Comparison of ENCODE assay signal across 8 cellular contexts in genomic region chr12:2582631-2583616, GRCh38.
A peak's percentile ranks its signal among the peaks of the same experiment; 100 is the strongest.
DNase-seq lines count a peak whose midpoint lies in the region; ATAC-seq and TF ChIP-seq lines count a peak whose summit lies in the region.

No MANE protein-coding gene starts in this region.

- H3K4me3 ChIP-seq in mucosa of stomach (ENCODE audit: low read length): no peak overlapping the region

- H3K9ac ChIP-seq in mucosa of stomach (ENCODE audit: low read length): peak overlapping the region; percentile 32

- DNase-seq in A172 (ENCODE audit: low spot score): peak; percentile 10
- DNase-seq in NCI-H510A (lab: John Stamatoyannopoulos, UW): peak; percentile 18
- peak; percentile 88 for DNase-seq in activated CD8-positive, alpha-beta memory T cell treated with anti-CD3 and anti-CD28 coated beads, Interleukin-2, amount 50 U/mL, for 48 hours
- DNase-seq in substantia nigra (lab: John Stamatoyannopoulos, UW): peak in 34 of 49 donors; percentile 1 to 72 (median 25)

- TF ChIP-seq CTCF in GM12874 (IDR thresholded peaks at IDR 0.05; ENCODE audit: insufficient read depth, low read depth, low read length): peak; percentile 91

- H3K27ac ChIP-seq in substantia nigra (ENCODE audit: low read depth, low read length, poor library complexity, severe bottlenecking): no peak overlapping the region

- H3K27me3 ChIP-seq in mucosa of stomach (ENCODE audit: control insufficient read depth, insufficient read depth, low read length): peaks cover 8% of the 10 kb centered on the region

- ATAC-seq in esophagus mucosa (peak; percentile 79), HG03025 (IDR thresholded peaks at IDR 0.05; ENCODE audit: low FRiP score, unreplicated experiment) (no peak)

- no peaks in the 10 kb centered on the region for H3K9me3 ChIP-seq in mucosa of stomach (ENCODE audit: control insufficient read depth, low read length)

- H3K4me1 ChIP-seq in mucosa of stomach (ENCODE audit: control insufficient read depth, insufficient read depth, low read length): peaks cover 37% of the 10 kb centered on the region

- no peaks in the 10 kb centered on the region for H3K36me3 ChIP-seq in mucosa of stomach (ENCODE audit: control insufficient read depth, insufficient read depth, low read length)

Comparison
In these comparisons a context has a peak if more than half of its experiments do, and no peak if none do; other contexts are left out.
1. DNase-seq: peak in every context shown above with its lines; median percentile 88 in activated CD8-positive, alpha-beta memory T cell treated with anti-CD3 and anti-CD28 coated beads, Interleukin-2, amount 50 U/mL, for 48 hours; 25 in substantia nigra; 18 in NCI-H510A; 10 in A172.